In genomic region chr15:34365836-34366235, GRCh38 we compare ENCODE assay signal across 8 cellular contexts. TPM values are rescaled to one million over a fixed set of nuclear protein-coding genes. Genes with fewer than 3 reads are reported as not detected.
DNase-seq lines count a peak whose midpoint lies in the region; ATAC-seq and TF ChIP-seq lines count a peak whose summit lies in the region.

No MANE protein-coding gene starts in this region.

- 0 out of 2 replicates have a peak overlapping the region, but pooled peaks have one; percentile 92 for H2AFZ ChIP-seq in Loucy (ENCODE audit: low read length)

- H3K27me3 ChIP-seq in Loucy (ENCODE audit: insufficient read depth, low read length, poor library complexity, severe bottlenecking), result no peaks in the 10 kb centered on the region
- no peaks in the 10 kb centered on the region for H3K27me3 ChIP-seq in dorsolateral prefrontal cortex

- peaks cover 36% of the 10 kb centered on the region for H3K4me1 ChIP-seq in Loucy (ENCODE audit: insufficient read depth, low read length, poor library complexity, severe bottlenecking)

- peaks cover 43% of the 10 kb centered on the region for H3K79me2 ChIP-seq in Loucy (ENCODE audit: insufficient read depth, low read length)

- peaks cover 5% of the 10 kb centered on the region; the same call in 1 of the 2 replicates for H3K36me3 ChIP-seq in Loucy (ENCODE audit: insufficient read depth, low read length)

- peaks cover 16% of the 10 kb centered on the region for H4K20me1 ChIP-seq in Loucy (ENCODE audit: insufficient read depth, low read length, poor library complexity, severe bottlenecking)

- H3K9ac ChIP-seq in Loucy (ENCODE audit: low read depth, low read length, poor library complexity, severe bottlenecking), result peak overlapping the region; percentile 93

- H3F3A ChIP-seq in Loucy (ENCODE audit: low read depth), result no peaks in the 10 kb centered on the region

- H3K27ac ChIP-seq in dorsolateral prefrontal cortex, result peak overlapping the region in 53 of 59 donors; percentile 15 to 100 (median 94)

- ATAC-seq in naive B cell (ENCODE audit: low read depth in 2 of 2) (no peak), GM19467 (IDR thresholded peaks at IDR 0.05; ENCODE audit: unreplicated experiment) (no peak)

- no peaks in the 10 kb centered on the region for H3K9me2 ChIP-seq in Loucy (replicated peaks; ENCODE audit: low read depth, low read length)

- H3K27ac Mint-ChIP-seq in naive B cell, result peak overlapping the region in 3 of 6 donors; percentile 5 to 85 (median 32)

- no peaks in the 10 kb centered on the region for H3K27me3 Mint-ChIP-seq in naive B cell

- DNase-seq in AG09309 (ENCODE audit: low read depth) (no peak), dorsolateral prefrontal cortex (no peak), naive B cell (no peak), GM03348 (ENCODE audit: low spot score) (no peak), SHP77 (lab: John Stamatoyannopoulos, UW) (no peak), NCI-H2029 (lab: John Stamatoyannopoulos, UW) (no peak)

- H3K9me3 ChIP-seq in Loucy (ENCODE audit: insufficient read depth, low read depth, low read length), result no peaks in the 10 kb centered on the region

- H3K4me3 Mint-ChIP-seq in naive B cell, result peak overlapping the region; percentile 86 to 97 (median 94)

- peak overlapping the region; percentile 86 for H3K4me2 ChIP-seq in Loucy (ENCODE audit: low read depth, low read length, poor library complexity, severe bottlenecking)

- H3K4me3 ChIP-seq in AG09309 (ENCODE audit: control insufficient read depth, low read depth, low read length) (peak overlapping the region; percentile 87), Loucy (ENCODE audit: low read length, poor library complexity, severe bottlenecking) (peak overlapping the region; percentile 92), dorsolateral prefrontal cortex (peak overlapping the region; percentile 71 to 100 (median 92))

- peaks cover 24 to 32% (median 27%) of the 10 kb centered on the region in 3 donors for H3K4me1 Mint-ChIP-seq in naive B cell

- TF ChIP-seq CTCF in AG09309 (IDR thresholded peaks at IDR 0.05; ENCODE audit: control insufficient read depth, insufficient read depth, low read depth, low read length, missing control alignments) (no peak), Loucy (conservative IDR thresholded peaks at IDR 0.05; ENCODE audit: low read length) (no peak), dorsolateral prefrontal cortex (IDR thresholded peaks at IDR 0.05 in 54 of 56, conservative IDR thresholded peaks at IDR 0.05 in 2 of 56; ENCODE audit: low read depth in 1 of 56, partially characterized antibody in 56 of 56) (no peak)

- peaks cover 0 to 13% of the 10 kb centered on the region in 2 donors for H3K36me3 Mint-ChIP-seq in naive B cell

- intact Hi-C loops in dorsolateral prefrontal cortex (cut with DNase I), result loop anchor here (2.0 to 10.0 kb wide), 7 partner anchors 23 to 301 kb away; partner anchors contain the start of genes EMC7 (in 2 of the 2), PGBD4 (in 2 of the 2), EMC4 (in 1 of the 2) and GOLGA8B (in 1 of the 2)

- H3K9me3 Mint-ChIP-seq in naive B cell, result no peaks in the 10 kb centered on the region

RNA-seq across cellular contexts. Expression of gene LPCAT4, which starts 1.2 kb away (rescaled TPM):
- total RNA-seq in dorsolateral prefrontal cortex, result 100 to 1,000 TPM in 116 of 120 experiments, 10 to 100 TPM in 4; 71.1 to 266 (median 159) TPM
- 1 to 10 TPM; 3.3 to 7.6 (median 6.0) TPM for polyA plus RNA-seq in naive B cell (ENCODE audit: low read depth in 6 of 6)

RNA-seq across cellular contexts. Expression of gene NUTM1, which starts 22.7 kb away (rescaled TPM):
- total RNA-seq in dorsolateral prefrontal cortex, result not detected
- not detected for polyA plus RNA-seq in naive B cell (ENCODE audit: low read depth in 6 of 6)

RNA-seq across cellular contexts. Expression of gene NOP10, which starts 22.9 kb away (rescaled TPM):
- 10 to 100 TPM; 27.3 to 73.6 (median 47.5) TPM for total RNA-seq in dorsolateral prefrontal cortex
- polyA plus RNA-seq in naive B cell (ENCODE audit: low read depth in 6 of 6), result 100 to 1,000 TPM; 255 to 387 (median 349) TPM

RNA-seq across cellular contexts. Expression of gene SLC12A6, which starts 28.3 kb away (rescaled TPM):
- 10 to 100 TPM; 31.2 to 56.8 (median 43.6) TPM for total RNA-seq in dorsolateral prefrontal cortex
- 10 to 100 TPM in 4 of 6 donors, 1 to 10 TPM in 2; 2.7 to 21.2 (median 14.1) TPM for polyA plus RNA-seq in naive B cell (ENCODE audit: low read depth in 6 of 6)
